In genomic region chr1:101408212-101409042, GRCh38 we compare ENCODE assay signal across 11 cellular contexts.
DNase-seq lines count a peak whose midpoint lies in the region; ATAC-seq and TF ChIP-seq lines count a peak whose summit lies in the region.
"Had no signal": no experiment of that assay in that cellular context is flagged by ENCODE, and none has a peak within 500 bp of the region (broad histone marks: within the 10 kb centered on the region; RNA-seq: fewer than 3 reads in every experiment).

No MANE protein-coding gene starts in this region.

- peak overlapping the region; percentile 22; the same call in 1 of the 2 replicates for H3K9ac ChIP-seq in OCI-LY3 (ENCODE audit: low read length)

- ATAC-seq in GM18867 (IDR thresholded peaks at IDR 0.05; ENCODE audit: unreplicated experiment) (peak; percentile 18), GM21528 (IDR thresholded peaks at IDR 0.05; ENCODE audit: low FRiP score, unreplicated experiment) (peak; percentile 16), HG03066 (IDR thresholded peaks at IDR 0.05; ENCODE audit: low read depth, unreplicated experiment) (peak; percentile 9), heart right ventricle (no peak)
- no peak for ATAC-seq in activated CD8-positive, alpha-beta memory T cell treated with anti-CD3 and anti-CD28 coated beads, Interleukin-2, amount 10 ng/mL, durations not matched to agents 7 days and 5 days

- H3K27ac Mint-ChIP-seq in activated naive CD8-positive, alpha-beta T cell treated with anti-CD3 and anti-CD28 coated beads for 36 hours = no peak overlapping the region
- H3K27ac Mint-ChIP-seq in activated CD8-positive, alpha-beta memory T cell treated with anti-CD3 and anti-CD28 coated beads, Interleukin-2, amount 10 ng/mL, durations not matched to agents 7 days and 5 days = no peak overlapping the region

- peaks cover 2% of the 10 kb centered on the region for H3K36me3 Mint-ChIP-seq in activated naive CD8-positive, alpha-beta T cell treated with anti-CD3 and anti-CD28 coated beads for 36 hours
- H3K36me3 Mint-ChIP-seq in activated CD8-positive, alpha-beta memory T cell treated with anti-CD3 and anti-CD28 coated beads, Interleukin-2, amount 10 ng/mL, durations not matched to agents 7 days and 5 days = no peaks in the 10 kb centered on the region

- H3K4me1 ChIP-seq in OCI-LY3 (ENCODE audit: low read length) (peaks cover 66% of the 10 kb centered on the region), heart right ventricle (no peaks in the 10 kb centered on the region)

- H3K36me3 ChIP-seq in OCI-LY3 (replicated peaks; ENCODE audit: low read depth, low read length) = no peaks in the 10 kb centered on the region
- no peaks in the 10 kb centered on the region for H3K36me3 ChIP-seq in heart right ventricle

- H3K4me3 ChIP-seq in OCI-LY3 (ENCODE audit: low read length) = peak overlapping the region; percentile 37
- H3K4me3 ChIP-seq in heart right ventricle = no peak overlapping the region
- H3K4me3 ChIP-seq: skin epidermis had no signal

- no peaks in the 10 kb centered on the region for H3K79me2 ChIP-seq in OCI-LY3 (ENCODE audit: low read length)

- DNase-seq in activated naive CD8-positive, alpha-beta T cell treated with anti-CD3 and anti-CD28 coated beads for 36 hours = no peak
- no peak for DNase-seq in activated CD8-positive, alpha-beta memory T cell treated with anti-CD3 and anti-CD28 coated beads, Interleukin-2, amount 10 ng/mL, durations not matched to agents 7 days and 5 days
- DNase-seq in heart right ventricle = no peak
- no peak for DNase-seq in activated CD4-positive, CD25-positive, alpha-beta regulatory T cell treated with anti-CD3 and anti-CD28 coated beads, Interleukin-2, amount 50 U/mL, for 72 hours
- DNase-seq: NCI-H2029 treated with DMSO at 0.1 percent for 48 hours had no signal

- intact Hi-C loops in heart right ventricle (cut with DNase I) = no loop called here

- no peak overlapping the region for H3K4me3 Mint-ChIP-seq in activated naive CD8-positive, alpha-beta T cell treated with anti-CD3 and anti-CD28 coated beads for 36 hours
- H3K4me3 Mint-ChIP-seq in activated CD8-positive, alpha-beta memory T cell treated with anti-CD3 and anti-CD28 coated beads, Interleukin-2, amount 10 ng/mL, durations not matched to agents 7 days and 5 days = no peak overlapping the region

- no peaks in the 10 kb centered on the region for H3K9me3 ChIP-seq in OCI-LY3 (ENCODE audit: insufficient read depth, low read length)
- peaks cover 0 to 8% (median 0%) of the 10 kb centered on the region in 11 donors for H3K9me3 ChIP-seq in heart right ventricle

- H3K4me1 Mint-ChIP-seq in activated naive CD8-positive, alpha-beta T cell treated with anti-CD3 and anti-CD28 coated beads for 36 hours = peaks cover 19% of the 10 kb centered on the region
- peaks cover 7% of the 10 kb centered on the region for H3K4me1 Mint-ChIP-seq in activated CD8-positive, alpha-beta memory T cell treated with anti-CD3 and anti-CD28 coated beads, Interleukin-2, amount 10 ng/mL, durations not matched to agents 7 days and 5 days

- WGBS in heart right ventricle, 2 donors = 95 to 97% methylated on average over 1 of the region's 1 CpG

- H2AFZ ChIP-seq in OCI-LY3 (ENCODE audit: low read depth, low read length) = no peak overlapping the region

- no peak for TF ChIP-seq CTCF in OCI-LY3 (IDR thresholded peaks at IDR 0.05; ENCODE audit: low read depth, low read length)
- no peak for TF ChIP-seq CTCF in heart right ventricle (IDR thresholded peaks at IDR 0.05)

- no peaks in the 10 kb centered on the region for H4K20me1 ChIP-seq in OCI-LY3 (ENCODE audit: insufficient read depth, low read length)

- CTCF ChIA-PET in activated CD8-positive, alpha-beta memory T cell treated with anti-CD3 and anti-CD28 coated beads, Interleukin-2, amount 10 ng/mL, durations not matched to agents 7 days and 5 days (lab: Charles Lee) = interaction anchor here (1.0 kb wide), 1 partner anchor 99 kb away, joined by 4 read pairs; no protein-coding TSS in a partner anchor

- H3K27me3 ChIP-seq in OCI-LY3 (ENCODE audit: low read depth, low read length) (peaks cover 13% of the 10 kb centered on the region; the same call in 1 of the 2 replicates), heart right ventricle (peaks cover 0 to 3% (median 0%) of the 10 kb centered on the region in 7 donors)

- H3K27me3 Mint-ChIP-seq in activated naive CD8-positive, alpha-beta T cell treated with anti-CD3 and anti-CD28 coated beads for 36 hours = peaks cover 9% of the 10 kb centered on the region
- peaks cover 56% of the 10 kb centered on the region for H3K27me3 Mint-ChIP-seq in activated CD8-positive, alpha-beta memory T cell treated with anti-CD3 and anti-CD28 coated beads, Interleukin-2, amount 10 ng/mL, durations not matched to agents 7 days and 5 days

- H3K4me2 ChIP-seq in OCI-LY3 (ENCODE audit: low read length) = peak overlapping the region; percentile 69

- H3K27ac ChIP-seq in OCI-LY3 (ENCODE audit: low read length) = peak overlapping the region; percentile 93
- H3K27ac ChIP-seq in heart right ventricle = no peak overlapping the region
- H3K27ac ChIP-seq: epithelial cell of prostate, skin epidermis had no signal

- H3K9me3 Mint-ChIP-seq in activated naive CD8-positive, alpha-beta T cell treated with anti-CD3 and anti-CD28 coated beads for 36 hours = peaks cover 3% of the 10 kb centered on the region
- H3K9me3 Mint-ChIP-seq in activated CD8-positive, alpha-beta memory T cell treated with anti-CD3 and anti-CD28 coated beads, Interleukin-2, amount 10 ng/mL, durations not matched to agents 7 days and 5 days (ENCODE audit: low read depth) = no peaks in the 10 kb centered on the region

Comparison
In these comparisons a context has a peak if more than half of its experiments do, and no peak if none do; other contexts are left out.
1. ATAC-seq: peak in GM18867 (single experiment), GM21528 (single experiment) and HG03066 (single experiment); none in activated CD8-positive, alpha-beta memory T cell treated with anti-CD3 and anti-CD28 coated beads, Interleukin-2, amount 10 ng/mL, durations not matched to agents 7 days and 5 days (single experiment) and heart right ventricle (0 of 8).